Comparison of ENCODE assay signal across 14 cellular contexts in genomic region chr2:113276906-113277425, GRCh38. TPM values are rescaled to one million over a fixed set of nuclear protein-coding genes. Genes with fewer than 3 reads are reported as not detected.
DNase-seq lines count a peak whose midpoint lies in the region; ATAC-seq and TF ChIP-seq lines count a peak whose summit lies in the region.
"Had no signal": no experiment of that assay in that cellular context is flagged by ENCODE, and none has a peak within 500 bp of the region (broad histone marks: within the 10 kb centered on the region; RNA-seq: fewer than 3 reads in every experiment).

No MANE protein-coding gene starts in this region.

- H2BK20ac ChIP-seq in IMR-90 (ENCODE audit: low read depth, low read length) = no peak overlapping the region

- H2AK5ac ChIP-seq in IMR-90 (ENCODE audit: low read depth, low read length) = no peak overlapping the region

- no peak overlapping the region for H3K27ac ChIP-seq in CD4-positive, alpha-beta T cell (ENCODE audit: low read depth, low read length)
- H3K27ac ChIP-seq in IMR-90 (ENCODE audit: insufficient read depth, low read length) (no peak overlapping the region), esophagus squamous epithelium (no peak overlapping the region)
- H3K27ac ChIP-seq: BLaER1 had no signal

- no peak for TF ChIP-seq CTCF in CD4-positive, alpha-beta T cell (IDR thresholded peaks at IDR 0.05)
- TF ChIP-seq CTCF in IMR-90 (conservative IDR thresholded peaks at IDR 0.05; ENCODE audit: low read depth, low read length) (no peak), epithelial cell of proximal tubule (conservative IDR thresholded peaks at IDR 0.05; ENCODE audit: low read depth, low read length) (no peak), nephron (IDR thresholded peaks at IDR 0.05; ENCODE audit: unreplicated experiment in 3 of 3) (no peak), esophagus squamous epithelium (IDR thresholded peaks at IDR 0.05) (no peak)

- H3K4me2 ChIP-seq in IMR-90 (ENCODE audit: low read depth, low read length) = no peak overlapping the region
- H3K4me2 ChIP-seq: BLaER1 had no signal

- no TSS peak for BruUV-seq in IMR-90 (replicated peaks; lab: Mats Ljungman, UMichigan)

- H3K9me3 Mint-ChIP-seq in CD4-positive, alpha-beta T cell = no peaks in the 10 kb centered on the region
- no peaks in the 10 kb centered on the region for H3K9me3 Mint-ChIP-seq in nephron
- H3K9me3 Mint-ChIP-seq: activated B cell treated with CpG ODN at 0.5 μM for 24 hours had no signal

- intact Hi-C loops in CD4-positive, alpha-beta T cell (cut with DNase I, micrococcal nuclease) = no loop called here
- intact Hi-C loops in IMR-90 (cut with micrococcal nuclease) (no loop called here), esophagus squamous epithelium (cut with DNase I) (no loop called here)

- H3K4ac ChIP-seq in IMR-90 (ENCODE audit: low read depth, low read length) = no peak overlapping the region

- no peak overlapping the region for H4K5ac ChIP-seq in IMR-90 (ENCODE audit: low read depth, low read length)

- H2AK9ac ChIP-seq in IMR-90 (replicated peaks; ENCODE audit: low read depth, low read length, poor library complexity) = no peak overlapping the region

- CTCF ChIA-PET in CD4-positive, alpha-beta T cell (lab: Charles Lee) = no interaction called here
- CTCF ChIA-PET in IMR-90 (lab: Yijun Ruan, JAX) = no interaction called here

- H3K79me1 ChIP-seq in IMR-90 (ENCODE audit: low read depth in 1 of 2, low read length in 2 of 2) = no peaks in the 10 kb centered on the region

- POLR2A ChIA-PET in CD4-positive, alpha-beta T cell (lab: Charles Lee) = interaction anchor here (1.4 to 2.2 kb wide), 2 partner anchors 12 to 26 kb away, joined by 4 to 8 read pairs; no protein-coding TSS in a partner anchor
- POLR2A ChIA-PET in IMR-90 (lab: Charles Lee; ENCODE audit: unreplicated experiment) = interaction anchor here (0.6 kb wide), 1 partner anchor 27 kb away, joined by 3 read pairs; no protein-coding TSS in a partner anchor

- no peak overlapping the region for H3K9ac ChIP-seq in IMR-90 (ENCODE audit: low read depth, low read length)
- H3K9ac ChIP-seq: BLaER1 had no signal

- H3K4me3 Mint-ChIP-seq in CD4-positive, alpha-beta T cell = peak overlapping the region; percentile 49
- peak overlapping the region; percentile 86 to 90 (median 88) for H3K4me3 Mint-ChIP-seq in nephron
- H3K4me3 Mint-ChIP-seq: activated B cell treated with CpG ODN at 0.5 μM for 24 hours had no signal

- H3K4me1 ChIP-seq in IMR-90 (ENCODE audit: control insufficient read depth, insufficient read depth, low read length) = 0 out of 2 replicates have a peak, but pooled peaks cover under 1% of the 10 kb centered on the region
- peaks cover 3 to 27% (median 4%) of the 10 kb centered on the region in 3 donors for H3K4me1 ChIP-seq in esophagus squamous epithelium

- no peaks in the 10 kb centered on the region for H3K9me1 ChIP-seq in IMR-90 (ENCODE audit: insufficient read depth, low read length)

- no peak overlapping the region for H2BK120ac ChIP-seq in IMR-90 (ENCODE audit: low read depth, low read length)

- H2BK5ac ChIP-seq in IMR-90 (ENCODE audit: low read depth, low read length, poor library complexity, severe bottlenecking) = no peak overlapping the region

- TF ChIP-seq POLR2A in IMR-90 (IDR thresholded peaks at IDR 0.05; ENCODE audit: low read depth, low read length) (no peak), esophagus squamous epithelium (IDR thresholded peaks at IDR 0.05) (no peak)

- no peak overlapping the region for H3K18ac ChIP-seq in IMR-90 (ENCODE audit: low read depth, low read length)

- peaks cover 40% of the 10 kb centered on the region for H3K4me1 Mint-ChIP-seq in CD4-positive, alpha-beta T cell (ENCODE audit: low read depth)
- peaks cover 32% of the 10 kb centered on the region for H3K4me1 Mint-ChIP-seq in nephron

- peak overlapping the region; percentile 64 for H2AFZ ChIP-seq in IMR-90 (replicated peaks; ENCODE audit: low read length, poor library complexity)

- no peak overlapping the region for H3K14ac ChIP-seq in IMR-90 (replicated peaks; ENCODE audit: low read depth, low read length)

- no peak for TF ChIP-seq RAD21 in IMR-90 (IDR thresholded peaks at IDR 0.05; ENCODE audit: low read length)

- no peak overlapping the region for H4K8ac ChIP-seq in IMR-90 (ENCODE audit: low read depth in 2 of 2, low read length in 2 of 2)

- no peak overlapping the region for H3K27ac Mint-ChIP-seq in CD4-positive, alpha-beta T cell
- peak overlapping the region; percentile 77 to 97 (median 87) for H3K27ac Mint-ChIP-seq in nephron
- H3K27ac Mint-ChIP-seq: activated B cell treated with CpG ODN at 0.5 μM for 24 hours had no signal

- H3K36me3 ChIP-seq in IMR-90 (ENCODE audit: control insufficient read depth, insufficient read depth, low read length) = no peaks in the 10 kb centered on the region
- no peaks in the 10 kb centered on the region for H3K36me3 ChIP-seq in esophagus squamous epithelium
- H3K36me3 ChIP-seq: BLaER1 had no signal

- DNase-seq in CD4-positive, alpha-beta T cell = no peak
- DNase-seq in IMR-90 (no peak), epithelial cell of proximal tubule (ENCODE audit: low read depth) (no peak), NCI-H1105 (lab: John Stamatoyannopoulos, UW) (no peak), esophagus squamous epithelium (lab: John Stamatoyannopoulos, UW) (no peak)
- DNase-seq in stimulated activated naive CD4-positive, alpha-beta T cell treated with Interleukin-2 at 50 U/mL for 16 hours (lab: John Stamatoyannopoulos, UW) = no peak
- DNase-seq: NCI-H1105 treated with DMSO at 0.1 percent for 48 hours, NCI-H69 had no signal

- H3K27me3 ChIP-seq in CD4-positive, alpha-beta T cell (ENCODE audit: control insufficient read depth, insufficient read depth, low read length) = peaks cover 76% of the 10 kb centered on the region
- peaks cover 64% of the 10 kb centered on the region for H3K27me3 ChIP-seq in IMR-90 (ENCODE audit: control insufficient read depth, insufficient read depth, low read length)
- peaks cover 0 to 74% (median 37%) of the 10 kb centered on the region in 4 donors for H3K27me3 ChIP-seq in esophagus squamous epithelium

- H3K4me3 ChIP-seq in IMR-90 (ENCODE audit: insufficient read depth, low read depth, low read length) = no peak overlapping the region
- H3K4me3 ChIP-seq in epithelial cell of proximal tubule (ENCODE audit: low read depth, low read length) = peak overlapping the region; percentile 84
- peak overlapping the region in 1 of 4 donors; percentile 7 for H3K4me3 ChIP-seq in esophagus squamous epithelium
- H3K4me3 ChIP-seq: BLaER1 had no signal

- WGBS in IMR-90 (ENCODE audit: extremely low coverage in 2 of 2, insufficient read length in 1 of 2), 2 experiments = 12% methylated on average over 18 of the region's 35 CpGs; no CpG with 5 or more reads in 1 of the 2 experiments
- 7 to 14% methylated on average over 7 to 8 of the region's 35 CpGs for WGBS in esophagus squamous epithelium, 2 donors

- H3K27me3 Mint-ChIP-seq in CD4-positive, alpha-beta T cell = peaks cover 76% of the 10 kb centered on the region
- H3K27me3 Mint-ChIP-seq in nephron (ENCODE audit: low read depth) = peaks cover 100% of the 10 kb centered on the region

- H3K56ac ChIP-seq in IMR-90 (ENCODE audit: extremely low read depth, insufficient read depth, low read length) = no peak overlapping the region

- no peaks in the 10 kb centered on the region for H3K36me3 Mint-ChIP-seq in CD4-positive, alpha-beta T cell (ENCODE audit: low read depth)
- peaks cover 23% of the 10 kb centered on the region for H3K36me3 Mint-ChIP-seq in nephron (ENCODE audit: low read depth)

- H2BK15ac ChIP-seq in IMR-90 (ENCODE audit: low read depth, low read length) = no peak overlapping the region

- in situ Hi-C loops in IMR-90 (cut with MboI; ENCODE audit: low sequenced_read_pairs) = no loop called here

- no peak for ATAC-seq in CD4-positive, alpha-beta T cell (ENCODE audit: poor library complexity)
- peak; percentile 7; the same call in 1 of the 2 replicates for ATAC-seq in IMR-90 (ENCODE audit: low read depth)
- no peak for ATAC-seq in GM19397 (IDR thresholded peaks at IDR 0.05; ENCODE audit: unreplicated experiment)
- ATAC-seq: Right ventricle myocardium inferior, sciatic nerve had no signal

- peak overlapping the region; percentile 52; the same call in 1 of the 2 replicates for H3K23ac ChIP-seq in IMR-90 (ENCODE audit: low read depth, low read length)

- no peaks in the 10 kb centered on the region for H4K20me1 ChIP-seq in IMR-90 (ENCODE audit: insufficient read depth, low read length)

- dilution Hi-C loops in IMR-90 (cut with HindIII; ENCODE audit: low sequenced_read_pairs, unreplicated experiment) = no loop called here

- no peak overlapping the region for H4K91ac ChIP-seq in IMR-90 (ENCODE audit: insufficient read depth, low read depth, low read length)

- no peaks in the 10 kb centered on the region for H3K9me3 ChIP-seq in CD4-positive, alpha-beta T cell (ENCODE audit: control insufficient read depth, low read length)
- no peaks in the 10 kb centered on the region; the same call in 1 of the 2 replicates for H3K9me3 ChIP-seq in IMR-90 (ENCODE audit: control insufficient read depth, insufficient read depth, low read length)
- no peaks in the 10 kb centered on the region for H3K9me3 ChIP-seq in esophagus squamous epithelium

TF ChIP-seq in IMR-90, 13 proteins besides CTCF, POLR2A, EP300 and RAD21 (continues in another document):
- TF ChIP-seq NFE2L2 (IDR thresholded peaks at IDR 0.05; ENCODE audit: low read depth, low read length) (no peak), RCOR1 (IDR thresholded peaks at IDR 0.05; ENCODE audit: insufficient replicate concordance, low read length) (no peak), RFX5 (IDR thresholded peaks at IDR 0.05; ENCODE audit: low read depth, low read length) (no peak), CHD1 (IDR thresholded peaks at IDR 0.05; ENCODE audit: low read depth, low read length) (no peak), FOS (IDR thresholded peaks at IDR 0.05; ENCODE audit: low read depth, low read length) (no peak), USF2 (IDR thresholded peaks at IDR 0.05; ENCODE audit: low read depth, low read length) (no peak), CEBPB (IDR thresholded peaks at IDR 0.05; ENCODE audit: low read depth, low read length) (no peak), MXI1 (IDR thresholded peaks at IDR 0.05; ENCODE audit: borderline replicate concordance, low read depth, low read length) (no peak)

RNA-seq across cellular contexts. Expression of gene PAX8, which starts 1.8 kb away (rescaled TPM):
- under 1 TPM; 0.36 to 0.52 TPM for total RNA-seq in CD4-positive, alpha-beta T cell
- total RNA-seq in IMR-90 (2012; rRNA removed) (0.18 and 0.28 TPM in 2 replicates), epithelial cell of proximal tubule (109 and 127 TPM in 2 replicates), esophagus squamous epithelium (1 to 10 TPM in 3 of 4 donors, under 1 TPM in 1; 0.32 to 7.6 (median 2.7) TPM)
- polyA plus RNA-seq in IMR-90 (2012; rRNA removed) = 1.1 and 1.5 TPM in 2 replicates
- 0.37 and 0.92 TPM in 2 replicates for polyA plus RNA-seq in IMR-90 (2012; cell fraction: cytosol; rRNA removed)
- 1.8 and 3.0 TPM in 2 replicates for polyA plus RNA-seq in IMR-90 (2012; cell fraction: nucleus; rRNA removed; ENCODE audit: low replicate concordance)

Comparison
In these comparisons a context has a peak if more than half of its experiments do, and no peak if none do; other contexts are left out.
1. RNA of gene PAX8, which starts 1.8 kb away (total RNA-seq): 109 to 127 TPM in epithelial cell of proximal tubule; 0.32 to 7.6 TPM in esophagus squamous epithelium, 0.36 to 0.52 TPM in CD4-positive, alpha-beta T cell and 0.18 to 0.28 TPM in IMR-90; every median in the first group is over 10 times any median in the second.